In the genomic region with DNA sequence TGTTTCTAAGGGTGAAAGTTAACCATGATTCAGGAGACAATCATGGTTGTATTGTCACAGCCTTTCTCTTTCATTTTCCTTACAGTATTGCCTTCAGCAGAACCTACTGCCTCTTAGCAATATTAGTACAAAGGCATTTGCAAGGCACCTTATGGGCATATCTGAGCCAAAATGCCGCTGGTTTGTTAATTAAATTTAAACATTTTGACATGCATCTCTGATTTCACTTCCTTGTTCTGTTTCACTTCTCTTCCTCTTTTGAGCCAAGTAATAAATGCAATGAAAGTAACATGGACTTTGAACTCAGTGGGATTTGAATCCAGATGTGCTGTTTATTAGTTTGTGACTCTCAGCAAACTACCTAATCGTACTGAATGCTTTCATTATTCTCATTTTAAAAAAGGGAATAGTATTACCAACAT, we compare ENCODE assay signal across 11 cellular contexts.
A peak's percentile ranks its signal among the peaks of the same experiment; 100 is the strongest.
DNase-seq lines count a peak whose midpoint lies in the region; ATAC-seq and TF ChIP-seq lines count a peak whose summit lies in the region.
"Had no signal": no experiment of that assay in that cellular context is flagged by ENCODE, and none has a peak within 500 bp of the region (broad histone marks: within the 10 kb centered on the region; RNA-seq: fewer than 3 reads in every experiment).

No MANE protein-coding gene starts in this region.

- no peaks in the 10 kb centered on the region for H3K9me3 Mint-ChIP-seq in activated T-helper 1 cell treated with anti-CD3 and anti-CD28 coated beads, Interleukin-12 subunit alpha, Interleukin-12 subunit beta, Interleukin-2, Interleukin-4 antibody, amounts not matched to agents 30 ng/mL and 10 ng/mL and 1 ng/mL, durations not matched to agents 14 hours and 24 hours and 36 hours
- H3K9me3 Mint-ChIP-seq in type B pancreatic cell, result no peaks in the 10 kb centered on the region

- 0 out of 20 replicates have a peak overlapping the region, but pooled peaks of 1 of the 10 experiments have one; percentile 1 for H3K4me3 ChIP-seq in BLaER1 treated with 17β-estradiol and CSF1 and Interleukin-3, amounts not matched to agents 10 nM and 100 nM
- no peak overlapping the region for H3K4me3 ChIP-seq in OCI-LY1 (ENCODE audit: low read depth, low read length, poor library complexity, severe bottlenecking)

- peaks cover 0 to 16% (median 7%) of the 10 kb centered on the region in 11 experiments; a peak in 11 of 22 replicates for H3K9me3 ChIP-seq in BLaER1 treated with 17β-estradiol and CSF1 and Interleukin-3, amounts not matched to agents 10 nM and 100 nM (replicated peaks in 1 of 11)
- no peaks in the 10 kb centered on the region for H3K9me3 ChIP-seq in OCI-LY1 (ENCODE audit: low read length)

- intact Hi-C loops in activated T-helper 1 cell treated with anti-CD3 and anti-CD28 coated beads, Interleukin-12 subunit alpha, Interleukin-12 subunit beta, Interleukin-2, Interleukin-4 antibody, amounts not matched to agents 30 ng/mL and 10 ng/mL and 1 ng/mL, durations not matched to agents 14 hours and 24 hours and 36 hours (cut with micrococcal nuclease), result no loop called here

- H3K9me2 ChIP-seq in OCI-LY1 (ENCODE audit: low read depth, low read length), result no peaks in the 10 kb centered on the region

- peaks cover 4 to 53% (median 24%) of the 10 kb centered on the region in 10 experiments; a peak in 16 of 20 replicates for H3K4me1 ChIP-seq in BLaER1 treated with 17β-estradiol and CSF1 and Interleukin-3, amounts not matched to agents 10 nM and 100 nM
- peaks cover 8% of the 10 kb centered on the region for H3K4me1 ChIP-seq in OCI-LY1 (ENCODE audit: insufficient read depth, low read length, severe bottlenecking)

- H3K36me3 ChIP-seq in BLaER1 treated with 17β-estradiol and CSF1 and Interleukin-3, amounts not matched to agents 10 nM and 100 nM, result no peaks in the 10 kb centered on the region
- no peaks in the 10 kb centered on the region for H3K36me3 ChIP-seq in OCI-LY1 (ENCODE audit: insufficient read depth, low read length)

- TF ChIP-seq CTCF in OCI-LY1 (IDR thresholded peaks at IDR 0.05; ENCODE audit: low read length) (no peak), type B pancreatic cell (conservative IDR thresholded peaks at IDR 0.05) (no peak)

- H2AFZ ChIP-seq in OCI-LY1 (ENCODE audit: low read length), result no peak overlapping the region

- H3K27me3 Mint-ChIP-seq in activated T-helper 1 cell treated with anti-CD3 and anti-CD28 coated beads, Interleukin-12 subunit alpha, Interleukin-12 subunit beta, Interleukin-2, Interleukin-4 antibody, amounts not matched to agents 30 ng/mL and 10 ng/mL and 1 ng/mL, durations not matched to agents 14 hours and 24 hours and 36 hours (ENCODE audit: insufficient read depth), result peaks cover 2% of the 10 kb centered on the region
- H3K27me3 Mint-ChIP-seq in type B pancreatic cell, result no peaks in the 10 kb centered on the region

- no peak overlapping the region for H3K27ac Mint-ChIP-seq in activated T-helper 1 cell treated with anti-CD3 and anti-CD28 coated beads, Interleukin-12 subunit alpha, Interleukin-12 subunit beta, Interleukin-2, Interleukin-4 antibody, amounts not matched to agents 30 ng/mL and 10 ng/mL and 1 ng/mL, durations not matched to agents 14 hours and 24 hours and 36 hours
- no peak overlapping the region for H3K27ac Mint-ChIP-seq in type B pancreatic cell
- H3K27ac Mint-ChIP-seq: H9 had no signal

- peak overlapping the region in 8 of 11 experiments; percentile 38 to 74 (median 62); a peak in 15 of 22 replicates for H3K27ac ChIP-seq in BLaER1 treated with 17β-estradiol and CSF1 and Interleukin-3, amounts not matched to agents 10 nM and 100 nM
- H3K27ac ChIP-seq in OCI-LY1 (ENCODE audit: low read depth, low read length, poor library complexity, severe bottlenecking), result no peak overlapping the region

- no peaks in the 10 kb centered on the region for H3K79me2 ChIP-seq in OCI-LY1 (ENCODE audit: insufficient read depth, low read length)

- no peaks in the 10 kb centered on the region for H3F3A ChIP-seq in OCI-LY1 (ENCODE audit: insufficient read depth, low read length)

- H3K27me3 ChIP-seq in BLaER1 treated with 17β-estradiol and CSF1 and Interleukin-3, amounts not matched to agents 10 nM and 100 nM, result no peaks in the 10 kb centered on the region
- H3K27me3 ChIP-seq in OCI-LY1 (ENCODE audit: insufficient read depth, low read length), result no peaks in the 10 kb centered on the region

- H3K36me3 Mint-ChIP-seq in activated T-helper 1 cell treated with anti-CD3 and anti-CD28 coated beads, Interleukin-12 subunit alpha, Interleukin-12 subunit beta, Interleukin-2, Interleukin-4 antibody, amounts not matched to agents 30 ng/mL and 10 ng/mL and 1 ng/mL, durations not matched to agents 14 hours and 24 hours and 36 hours (ENCODE audit: low read depth), result no peaks in the 10 kb centered on the region
- H3K36me3 Mint-ChIP-seq in type B pancreatic cell, result no peaks in the 10 kb centered on the region

- ATAC-seq in GM19463 (IDR thresholded peaks at IDR 0.05; ENCODE audit: unreplicated experiment) (peak; percentile 79), HG03095 (IDR thresholded peaks at IDR 0.05; ENCODE audit: unreplicated experiment) (peak; percentile 64)
- ATAC-seq: left ventricle myocardium superior had no signal

- DNase-seq in activated T-helper 1 cell treated with anti-CD3 and anti-CD28 coated beads, Interleukin-12 subunit alpha, Interleukin-12 subunit beta, Interleukin-2, Interleukin-4 antibody, amounts not matched to agents 30 ng/mL and 10 ng/mL and 1 ng/mL, durations not matched to agents 14 hours and 24 hours and 36 hours (ENCODE audit: low spot score), result no peak
- DNase-seq in NCI-H1417 treated with DMSO at 0.1 percent for 48 hours (lab: John Stamatoyannopoulos, UW), result no peak
- no peak for DNase-seq in activated T-cell treated with anti-CD3 and anti-CD28 coated beads for 4 hours
- no peak for DNase-seq in type B pancreatic cell (ENCODE audit: extremely low spot score, unreplicated experiment)
- DNase-seq: H9; left ventricle myocardium superior; stimulated activated CD4-positive, alpha-beta T cell treated with anti-CD3 and anti-CD28 coated beads, Interleukin-1b, Interleukin-23, amount 100 ng/mL, for 48 hours had no signal

- H3K9ac ChIP-seq in BLaER1 treated with 17β-estradiol and CSF1 and Interleukin-3, amounts not matched to agents 10 nM and 100 nM, result peak overlapping the region in 4 of 11 experiments; percentile 26 to 47 (median 36); a peak in 4 of 22 replicates
- H3K9ac ChIP-seq in OCI-LY1 (ENCODE audit: low read length), result no peak overlapping the region

- H4K20me1 ChIP-seq in BLaER1 treated with 17β-estradiol and CSF1 and Interleukin-3, amounts not matched to agents 10 nM and 100 nM, result no peaks in the 10 kb centered on the region
- H4K20me1 ChIP-seq in OCI-LY1 (ENCODE audit: insufficient read depth, low read length), result no peaks in the 10 kb centered on the region

- H3K4me2 ChIP-seq in BLaER1 treated with 17β-estradiol and CSF1 and Interleukin-3, amounts not matched to agents 10 nM and 100 nM, result peak overlapping the region; percentile 4 to 72 (median 46); a peak in 18 of 22 replicates
- peak overlapping the region; percentile 7; the same call in 1 of the 2 replicates for H3K4me2 ChIP-seq in OCI-LY1 (ENCODE audit: low read length)

- H3K4me1 Mint-ChIP-seq in activated T-helper 1 cell treated with anti-CD3 and anti-CD28 coated beads, Interleukin-12 subunit alpha, Interleukin-12 subunit beta, Interleukin-2, Interleukin-4 antibody, amounts not matched to agents 30 ng/mL and 10 ng/mL and 1 ng/mL, durations not matched to agents 14 hours and 24 hours and 36 hours (ENCODE audit: low read depth), result no peaks in the 10 kb centered on the region
- H3K4me1 Mint-ChIP-seq in type B pancreatic cell (ENCODE audit: unreplicated experiment), result peaks cover 4% of the 10 kb centered on the region

- no peak overlapping the region for H3K4me3 Mint-ChIP-seq in activated T-helper 1 cell treated with anti-CD3 and anti-CD28 coated beads, Interleukin-12 subunit alpha, Interleukin-12 subunit beta, Interleukin-2, Interleukin-4 antibody, amounts not matched to agents 30 ng/mL and 10 ng/mL and 1 ng/mL, durations not matched to agents 14 hours and 24 hours and 36 hours
- no peak overlapping the region for H3K4me3 Mint-ChIP-seq in type B pancreatic cell
- H3K4me3 Mint-ChIP-seq: H9 had no signal
